Comparison of ENCODE assay signal across 1 cellular context in genomic region chr6:127367023-127367375, GRCh38.
TF ChIP-seq lines count a peak whose summit lies in the region.

No MANE protein-coding gene starts in this region.

TF ChIP-seq in K562, 482 proteins besides CTCF, POLR2A, EP300 and RAD21 (continued from another document):
- TF ChIP-seq IRF9 (tag; IDR thresholded peaks at IDR 0.05) (no peak), ZC3H8 (IDR thresholded peaks at IDR 0.05) (no peak), NR2F6 (CRISPR knock-in tag; IDR thresholded peaks at IDR 0.05) (no peak), ZNF134 (CRISPR knock-in tag; conservative IDR thresholded peaks at IDR 0.05) (no peak), ZNF77 (CRISPR knock-in tag; IDR thresholded peaks at IDR 0.05) (no peak), ESRRB (CRISPR knock-in tag; IDR thresholded peaks at IDR 0.05; ENCODE audit: borderline replicate concordance) (no peak), CHD1 (IDR thresholded peaks at IDR 0.05; ENCODE audit: low read length) (no peak), NCOA6 (IDR thresholded peaks at IDR 0.05) (no peak), KAT7 (CRISPR knock-in tag; IDR thresholded peaks at IDR 0.05; ENCODE audit: borderline replicate concordance) (no peak), ZNF140 (CRISPR knock-in tag; IDR thresholded peaks at IDR 0.05) (no peak), ATF1 (CRISPR knock-in tag; IDR thresholded peaks at IDR 0.05) (no peak), ATF1 (tag; IDR thresholded peaks at IDR 0.05) (no peak), CC2D1A (IDR thresholded peaks at IDR 0.05) (0 out of 2 replicates have a peak, but pooled peaks have one; percentile 22), CBX2 (IDR thresholded peaks at IDR 0.05; ENCODE audit: insufficient read depth, low read length, poor library complexity, severe bottlenecking) (no peak), RBM14 (IDR thresholded peaks at IDR 0.05; ENCODE audit: borderline replicate concordance, insufficient read depth, low read depth, low read length) (no peak), PHF8 (IDR thresholded peaks at IDR 0.05; ENCODE audit: borderline replicate concordance, low read length) (no peak), CUX1 (CRISPR knock-in tag; IDR thresholded peaks at IDR 0.05) (no peak), PHF20 (IDR thresholded peaks at IDR 0.05; ENCODE audit: partially characterized antibody) (no peak), ZNF766 (CRISPR knock-in tag; conservative IDR thresholded peaks at IDR 0.05) (no peak), TARDBP (IDR thresholded peaks at IDR 0.05) (no peak), HDAC1 (IDR thresholded peaks at IDR 0.05) (no peak), KDM1A (IDR thresholded peaks at IDR 0.05) (no peak), ZNF655 (CRISPR knock-in tag; IDR thresholded peaks at IDR 0.05) (no peak), XRCC3 (IDR thresholded peaks at IDR 0.05) (no peak), HMBOX1 (IDR thresholded peaks at IDR 0.05) (no peak), ZBTB49 (CRISPR knock-in tag; IDR thresholded peaks at IDR 0.05; ENCODE audit: borderline replicate concordance) (no peak), NONO (IDR thresholded peaks at IDR 0.05; ENCODE audit: low read depth in 2 of 2, low read length in 1 of 2) (no peak), TRIM24 (IDR thresholded peaks at IDR 0.05) (peak; percentile 25 to 59; a peak in 1 of 4 replicates), CTBP1 (IDR thresholded peaks at IDR 0.05; ENCODE audit: borderline replicate concordance) (no peak), SRSF7 (optimal IDR thresholded peaks at IDR 0.05; ENCODE audit: low read depth, low read length) (no peak), ATF3 (IDR thresholded peaks at IDR 0.05) (no peak), ATF3 (CRISPR knock-in tag; conservative IDR thresholded peaks at IDR 0.05) (no peak), ZZZ3 (IDR thresholded peaks at IDR 0.05) (no peak), ZNF124 (CRISPR knock-in tag; IDR thresholded peaks at IDR 0.05) (no peak), ETV6 (IDR thresholded peaks at IDR 0.05; ENCODE audit: borderline replicate concordance in 1 of 2, low read depth in 2 of 2, low read length in 1 of 2) (no peak), ETV6 (CRISPR knock-in tag; IDR thresholded peaks at IDR 0.05; ENCODE audit: borderline replicate concordance) (no peak), CBX3 (IDR thresholded peaks at IDR 0.05; ENCODE audit: borderline replicate concordance in 1 of 2, low read length in 2 of 2) (peak in 1 of 2 experiments; percentile 42; a peak in 1 of 3 replicates), CBFA2T2 (conservative IDR thresholded peaks at IDR 0.05) (no peak), TRIM28 (IDR thresholded peaks at IDR 0.05) (peak; percentile 32; the same call in 1 of the 2 replicates), ZNF316 (IDR thresholded peaks at IDR 0.05) (peak; percentile 98), ZNF398 (CRISPR knock-in tag; IDR thresholded peaks at IDR 0.05) (no peak), PCBP2 (IDR thresholded peaks at IDR 0.05; ENCODE audit: low read depth, low read length, poor library complexity, severe bottlenecking) (no peak), FIP1L1 (IDR thresholded peaks at IDR 0.05; ENCODE audit: low read depth, low read length, poor library complexity, severe bottlenecking) (no peak), ZNF431 (CRISPR knock-in tag; IDR thresholded peaks at IDR 0.05) (no peak), NFATC3 (IDR thresholded peaks at IDR 0.05) (0 out of 2 replicates have a peak, but pooled peaks have one; percentile 55), ZNF239 (CRISPR knock-in tag; IDR thresholded peaks at IDR 0.05) (no peak), ZFP36 (IDR thresholded peaks at IDR 0.05; ENCODE audit: low read depth, low read length, partially characterized antibody) (no peak), TOE1 (IDR thresholded peaks at IDR 0.05; ENCODE audit: borderline replicate concordance) (no peak), TOE1 (CRISPR knock-in tag; IDR thresholded peaks at IDR 0.05; ENCODE audit: borderline replicate concordance, low read depth) (no peak), HNRNPL (IDR thresholded peaks at IDR 0.05; ENCODE audit: low read depth, low read length) (no peak), NFIX (CRISPR knock-in tag; IDR thresholded peaks at IDR 0.05; ENCODE audit: low read depth) (no peak), FOSL1 (tag; conservative IDR thresholded peaks at IDR 0.05) (peak; percentile 56; the same call in 1 of the 2 replicates), ZNF668 (CRISPR knock-in tag; IDR thresholded peaks at IDR 0.05) (no peak), NFRKB (IDR thresholded peaks at IDR 0.05; ENCODE audit: low read depth) (no peak), BRF1 (IDR thresholded peaks at IDR 0.05; ENCODE audit: borderline replicate concordance, extremely low read depth, insufficient read length) (no peak), ZNF511 (CRISPR knock-in tag; IDR thresholded peaks at IDR 0.05) (no peak), PTTG1 (tag; IDR thresholded peaks at IDR 0.05; ENCODE audit: low read depth) (no peak), CREBBP (IDR thresholded peaks at IDR 0.05; ENCODE audit: low read depth, low read length) (no peak)
